In genomic region chr5:120545007-120545406, GRCh38 we compare ENCODE assay signal across 25 cellular contexts.
"Had no signal": no experiment of that assay in that cellular context is flagged by ENCODE, and none has a peak within 500 bp of the region (broad histone marks: within the 10 kb centered on the region; RNA-seq: fewer than 3 reads in every experiment).

No MANE protein-coding gene starts in this region.

- H3K9me3 ChIP-seq: esophagus muscularis mucosa, heart right ventricle, pancreas, testis, tibial nerve had no signal

- H3K27me3 ChIP-seq: esophagus muscularis mucosa, heart right ventricle, pancreas, testis, tibial nerve had no signal

- H3K36me3 Mint-ChIP-seq: immature natural killer cell; naive B cell; stimulated activated memory B cell treated with anti-CD40 and anti-IgM and Interleukin-4, amounts not matched to agents 10 μg/mL and 1 μg/mL and 100 μg/mL, for 72 hours had no signal

- H3K4me1 ChIP-seq: esophagus muscularis mucosa, pancreas, testis, tibial nerve had no signal

- H3K27me3 Mint-ChIP-seq: dendritic cell treated with granulocyte-macrophage colony-stimulating factor and Interleukin-4, amounts not matched to agents 40 ng/mL and 50 ng/mL, for 4 days; effector memory CD8-positive, alpha-beta T cell; naive B cell; progenitor cell of endocrine pancreas; stimulated activated memory B cell treated with anti-CD40 and anti-IgM and Interleukin-4, amounts not matched to agents 10 μg/mL and 1 μg/mL and 100 μg/mL, for 72 hours; stimulated activated naive CD8-positive, alpha-beta T cell treated with anti-CD3 and anti-CD28 coated beads, Interleukin-15, Interleukin-2, amounts not matched to agents 100 ng/mL and 50 ng/mL, for 24 hours had no signal

- H3K9me3 Mint-ChIP-seq: dendritic cell treated with granulocyte-macrophage colony-stimulating factor and Interleukin-4, amounts not matched to agents 40 ng/mL and 50 ng/mL, for 4 days; nephron; stimulated activated memory B cell treated with anti-CD40 and anti-IgM and Interleukin-4, amounts not matched to agents 10 μg/mL and 1 μg/mL and 100 μg/mL, for 72 hours; stimulated activated naive CD8-positive, alpha-beta T cell treated with anti-CD3 and anti-CD28 coated beads, Interleukin-15, Interleukin-2, amounts not matched to agents 100 ng/mL and 50 ng/mL, for 24 hours had no signal

- H3K4me3 Mint-ChIP-seq: dendritic cell treated with granulocyte-macrophage colony-stimulating factor and Interleukin-4, amounts not matched to agents 40 ng/mL and 50 ng/mL, for 4 days; effector memory CD8-positive, alpha-beta T cell; immature natural killer cell; naive B cell; nephron; stimulated activated memory B cell treated with anti-CD40 and anti-IgM and Interleukin-4, amounts not matched to agents 10 μg/mL and 1 μg/mL and 100 μg/mL, for 72 hours; stimulated activated naive CD8-positive, alpha-beta T cell treated with anti-CD3 and anti-CD28 coated beads, Interleukin-15, Interleukin-2, amounts not matched to agents 100 ng/mL and 50 ng/mL, for 24 hours had no signal

- H3K36me3 ChIP-seq: esophagus muscularis mucosa, heart right ventricle, pancreas, tibial nerve had no signal

- H3K27ac ChIP-seq: epithelial cell of prostate, esophagus muscularis mucosa, heart right ventricle, pancreas, testis, tibial nerve had no signal

- H3K4me1 Mint-ChIP-seq: immature natural killer cell; naive B cell; stimulated activated memory B cell treated with anti-CD40 and anti-IgM and Interleukin-4, amounts not matched to agents 10 μg/mL and 1 μg/mL and 100 μg/mL, for 72 hours had no signal

- H3K27ac Mint-ChIP-seq: dendritic cell treated with granulocyte-macrophage colony-stimulating factor and Interleukin-4, amounts not matched to agents 40 ng/mL and 50 ng/mL, for 4 days; effector memory CD8-positive, alpha-beta T cell; immature natural killer cell; naive B cell; nephron; progenitor cell of endocrine pancreas; stimulated activated memory B cell treated with anti-CD40 and anti-IgM and Interleukin-4, amounts not matched to agents 10 μg/mL and 1 μg/mL and 100 μg/mL, for 72 hours; stimulated activated naive CD8-positive, alpha-beta T cell treated with anti-CD3 and anti-CD28 coated beads, Interleukin-15, Interleukin-2, amounts not matched to agents 100 ng/mL and 50 ng/mL, for 24 hours had no signal

- DNase-seq: effector memory CD8-positive, alpha-beta T cell; heart right ventricle; immature natural killer cell; kidney; left colon; left ventricle myocardium superior; mesenchymal stem cell; midbrain; naive B cell; occipital lobe; pancreas; right cardiac atrium; small intestine; stimulated activated CD4-positive, alpha-beta T cell treated with anti-CD3 and anti-CD28 coated beads, Interleukin-12 subunit alpha, Interleukin-12 subunit beta, amount 100 ng/mL, for 4 hours; stimulated activated CD8-positive, alpha-beta memory T cell treated with anti-CD3 and anti-CD28 coated beads, Interleukin-4, amount 100 ng/mL, for 48 hours; testis had no signal

- H3K4me3 ChIP-seq: esophagus muscularis mucosa, heart right ventricle, lung, pancreas, testis, tibial nerve had no signal

- ATAC-seq: effector memory CD8-positive, alpha-beta T cell; heart right ventricle; left colon; left ventricle myocardium superior; pancreas; right cardiac atrium; stimulated activated memory B cell treated with anti-CD40 and anti-IgM and Interleukin-4, amounts not matched to agents 10 μg/mL and 1 μg/mL and 100 μg/mL, for 72 hours had no signal
